In genomic region chr7:50766106-50766505, GRCh38 we compare ENCODE assay signal across 18 cellular contexts. TPM values are rescaled to one million over a fixed set of nuclear protein-coding genes. Genes with fewer than 3 reads are reported as not detected.
DNase-seq lines count a peak whose midpoint lies in the region; ATAC-seq, FAIRE-seq and TF ChIP-seq lines count a peak whose summit lies in the region.
"Had no signal": no experiment of that assay in that cellular context is flagged by ENCODE, and none has a peak within 500 bp of the region (broad histone marks: within the 10 kb centered on the region; RNA-seq: fewer than 3 reads in every experiment).

No MANE protein-coding gene starts in this region.

- intact Hi-C loops in PC-3 (cut with micrococcal nuclease) = no loop called here
- intact Hi-C loops in activated naive CD4-positive, alpha-beta T cell treated with anti-CD3 and anti-CD28 coated beads for 36 hours (cut with micrococcal nuclease) = no loop called here

- H3K36me3 Mint-ChIP-seq in neural crest cell (ENCODE audit: low read depth) = peaks cover 30% of the 10 kb centered on the region
- H3K36me3 Mint-ChIP-seq in activated naive CD4-positive, alpha-beta T cell treated with anti-CD3 and anti-CD28 coated beads for 36 hours (ENCODE audit: low read depth) = peaks cover 3% of the 10 kb centered on the region
- H3K36me3 Mint-ChIP-seq: CD8-positive, alpha-beta T cell had no signal

- TF ChIP-seq POLR2A in A549 (IDR thresholded peaks at IDR 0.05; ENCODE audit: low read length) = no peak

- no peak for TF ChIP-seq CTCF in A549 (IDR thresholded peaks at IDR 0.05)
- TF ChIP-seq CTCF in PC-3 (conservative IDR thresholded peaks at IDR 0.05; ENCODE audit: low read depth, low read length) = no peak
- TF ChIP-seq CTCF in neural crest cell (conservative IDR thresholded peaks at IDR 0.05) = no peak

- no peak overlapping the region for H2AFZ ChIP-seq in PC-3 (ENCODE audit: low read length)

- no peak for TF ChIP-seq RAD21 in A549 (conservative IDR thresholded peaks at IDR 0.05 in 1 of 2, IDR thresholded peaks at IDR 0.05 in 1 of 2)

- POLR2A ChIA-PET in A549 (lab: Yijun Ruan, JAX) = no interaction called here
- POLR2A ChIA-PET in PC-3 (lab: Charles Lee; ENCODE audit: unreplicated experiment) = no interaction called here

- H3K27ac Mint-ChIP-seq in neural crest cell (ENCODE audit: unreplicated experiment) = peak overlapping the region; percentile 60
- H3K27ac Mint-ChIP-seq in activated naive CD4-positive, alpha-beta T cell treated with anti-CD3 and anti-CD28 coated beads for 36 hours = no peak overlapping the region
- H3K27ac Mint-ChIP-seq: B cell; CD8-positive, alpha-beta T cell had no signal

- 0 out of 3 replicates have a peak, but pooled peaks cover 4% of the 10 kb centered on the region for H3K9me3 ChIP-seq in A549
- no peaks in the 10 kb centered on the region for H3K9me3 ChIP-seq in PC-3 (ENCODE audit: low read length)

- BruUV-seq in PC-3 (replicated peaks; lab: Mats Ljungman, UMichigan) = no TSS peak

- ATAC-seq in A549 (no peak), PC-3 (no peak), HG02884 (IDR thresholded peaks at IDR 0.05; ENCODE audit: unreplicated experiment) (no peak)
- ATAC-seq: CD8-positive, alpha-beta T cell had no signal

- H3K27ac ChIP-seq in A549 (no peak overlapping the region), PC-3 (ENCODE audit: low read length) (no peak overlapping the region)
- H3K27ac ChIP-seq: BLaER1 treated with 17β-estradiol and CSF1 and Interleukin-3, amounts not matched to agents 10 nM and 100 nM had no signal

- peaks cover 95% of the 10 kb centered on the region for H3K79me2 ChIP-seq in PC-3 (ENCODE audit: low read length)

- peak overlapping the region; percentile 71 for H3K4me3 Mint-ChIP-seq in neural crest cell
- no peak overlapping the region for H3K4me3 Mint-ChIP-seq in activated naive CD4-positive, alpha-beta T cell treated with anti-CD3 and anti-CD28 coated beads for 36 hours
- H3K4me3 Mint-ChIP-seq: B cell; CD8-positive, alpha-beta T cell; H9 had no signal

- TF ChIP-seq EP300 in A549 (IDR thresholded peaks at IDR 0.05) = no peak

- no peak overlapping the region for H3K9ac ChIP-seq in PC-3 (ENCODE audit: low read length)
- H3K9ac ChIP-seq: BLaER1 treated with 17β-estradiol and CSF1 and Interleukin-3, amounts not matched to agents 10 nM and 100 nM had no signal

- H3K9me2 ChIP-seq in PC-3 (replicated peaks; ENCODE audit: low read length) = no peaks in the 10 kb centered on the region

- H3F3A ChIP-seq in PC-3 (ENCODE audit: low read length, unreplicated experiment) = no peaks in the 10 kb centered on the region

- 82% methylated on average over 1 of the region's 1 CpG for WGBS in A549 (ENCODE audit: missing lambda C conversion rate)

- H4K20me1 ChIP-seq in PC-3 (ENCODE audit: low read length) = peaks cover 74% of the 10 kb centered on the region

- no peak for FAIRE-seq in A549 (lab: Jason Lieb, UNC)
- FAIRE-seq: D721Med, H1 had no signal

- H3K27me3 ChIP-seq in PC-3 (ENCODE audit: low read length) = no peaks in the 10 kb centered on the region
- H3K27me3 ChIP-seq: BLaER1 treated with 17β-estradiol and CSF1 and Interleukin-3, amounts not matched to agents 10 nM and 100 nM had no signal

- peaks cover 3% of the 10 kb centered on the region for H3K9me3 Mint-ChIP-seq in neural crest cell
- H3K9me3 Mint-ChIP-seq in activated naive CD4-positive, alpha-beta T cell treated with anti-CD3 and anti-CD28 coated beads for 36 hours = peaks cover 7% of the 10 kb centered on the region

- H3K4me3 ChIP-seq in A549 = no peak overlapping the region
- H3K4me3 ChIP-seq in PC-3 (ENCODE audit: low read length) = no peak overlapping the region
- H3K4me3 ChIP-seq: BLaER1 treated with 17β-estradiol and CSF1 and Interleukin-3, amounts not matched to agents 10 nM and 100 nM had no signal

- H3K4me2 ChIP-seq in A549 = peak overlapping the region; percentile 40
- peak overlapping the region; percentile 33; the same call in 1 of the 2 replicates for H3K4me2 ChIP-seq in PC-3 (ENCODE audit: low read length)
- H3K4me2 ChIP-seq: BLaER1 treated with 17β-estradiol and CSF1 and Interleukin-3, amounts not matched to agents 10 nM and 100 nM had no signal

- no peaks in the 10 kb centered on the region for H3K27me3 Mint-ChIP-seq in neural crest cell (ENCODE audit: low read depth)
- no peaks in the 10 kb centered on the region for H3K27me3 Mint-ChIP-seq in activated naive CD4-positive, alpha-beta T cell treated with anti-CD3 and anti-CD28 coated beads for 36 hours (ENCODE audit: low read depth)

- no peak for DNase-seq in A549 (ENCODE audit: low read depth in 1 of 2, low spot score in 1 of 2)
- no peak for DNase-seq in PC-3
- peak; percentile 65 for DNase-seq in foreskin melanocyte
- no peak for DNase-seq in neural crest cell (ENCODE audit: low read depth, low spot score)
- DNase-seq in activated naive CD4-positive, alpha-beta T cell treated with anti-CD3 and anti-CD28 coated beads for 36 hours = no peak
- no peak for DNase-seq in DMS114 treated with DMSO at 0.1 percent for 48 hours (lab: John Stamatoyannopoulos, UW; ENCODE audit: unreplicated experiment)
- DNase-seq: 8988T; CD8-positive, alpha-beta T cell; COR-L47; DMS153; DMS79; GDM1; H9 had no signal

- peaks cover 81% of the 10 kb centered on the region for H3K4me1 Mint-ChIP-seq in neural crest cell
- H3K4me1 Mint-ChIP-seq in activated naive CD4-positive, alpha-beta T cell treated with anti-CD3 and anti-CD28 coated beads for 36 hours (ENCODE audit: low read depth) = peaks cover 13% of the 10 kb centered on the region

- peaks cover 6% of the 10 kb centered on the region for H3K36me3 ChIP-seq in PC-3 (ENCODE audit: low read depth, low read length)

- H3K4me1 ChIP-seq in A549 (peaks cover 19% of the 10 kb centered on the region), PC-3 (ENCODE audit: insufficient read depth, low read length) (peaks cover 26% of the 10 kb centered on the region)

- CTCF ChIA-PET in A549 (lab: Yijun Ruan, JAX) (no interaction called here), PC-3 (lab: Charles Lee) (no interaction called here)
- CTCF ChIA-PET in activated naive CD4-positive, alpha-beta T cell treated with anti-CD3 and anti-CD28 coated beads for 36 hours (lab: Charles Lee) = no interaction called here

TF ChIP-seq in A549, 52 proteins besides CTCF, POLR2A, EP300 and RAD21:
- TF ChIP-seq TFCP2L1 (CRISPR knock-in tag; IDR thresholded peaks at IDR 0.05) (no peak), KDM1A (IDR thresholded peaks at IDR 0.05; ENCODE audit: low read depth) (no peak), ZSCAN20 (CRISPR knock-in tag; IDR thresholded peaks at IDR 0.05) (no peak), CHD4 (IDR thresholded peaks at IDR 0.05; ENCODE audit: borderline replicate concordance) (no peak), HOXB5 (CRISPR knock-in tag; IDR thresholded peaks at IDR 0.05) (no peak)

RNA-seq across cellular contexts. Expression of gene GRB10, which starts 16.6 kb away (rescaled TPM):
- polyA plus RNA-seq in A549 (2011; rRNA removed) = 23.2 and 42.3 TPM in 2 replicates
- 10.1 and 12.7 TPM in 2 replicates for polyA plus RNA-seq in A549 (2012; cell fraction: cytosol; rRNA removed)
- 19.9 and 33.8 TPM in 2 replicates for polyA plus RNA-seq in A549 (2012; cell fraction: nucleus; rRNA removed)
- 34.7 to 37.6 TPM (median 37.0 TPM) in 3 replicates for polyA plus RNA-seq in A549 (2017; fragmentation: RNase III; extraction: RNeasy Plus Mini Kit Qiagen cat#74134 plus additional on column Dnase treatment)
- 64.5 and 88.4 TPM in 2 replicates for polyA minus RNA-seq in A549 (2011; rRNA and poly(A)+ RNA removed)
- 61.3 and 89.8 TPM in 2 replicates for total RNA-seq in PC-3 (2014; rRNA removed)
- 86.0 and 93.0 TPM in 2 replicates for total RNA-seq in neural crest cell
- total RNA-seq in activated naive CD4-positive, alpha-beta T cell treated with anti-CD3 and anti-CD28 coated beads for 36 hours = 10 to 100 TPM; 24.3 to 30.4 TPM
- total RNA-seq: B cell had no signal
